13 cellular contexts compared by ENCODE assay signal in the genomic region with DNA sequence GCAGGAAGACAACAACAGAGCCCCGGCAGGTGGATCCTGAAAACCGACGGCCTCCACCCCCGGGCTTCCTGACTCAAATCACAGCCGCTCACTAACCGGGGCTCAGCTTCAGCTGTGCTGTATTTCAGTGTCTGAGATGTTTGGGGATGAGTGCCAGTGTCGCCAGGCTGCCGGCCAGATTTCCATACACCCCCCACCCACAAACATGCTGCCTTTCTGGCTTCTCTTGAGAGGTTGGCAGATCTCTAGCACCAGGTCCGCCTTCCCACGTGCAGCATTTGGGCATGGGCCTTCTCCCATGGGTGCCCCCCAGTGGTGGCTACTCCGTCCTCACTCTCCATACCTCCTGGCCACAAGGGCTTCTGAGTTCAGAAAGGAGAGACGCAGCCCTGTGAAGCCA. TPM values are rescaled to one million over a fixed set of nuclear protein-coding genes. Genes with fewer than 3 reads are reported as not detected.
DNase-seq lines count a peak whose midpoint lies in the region; ATAC-seq and TF ChIP-seq lines count a peak whose summit lies in the region.
"Had no signal": no experiment of that assay in that cellular context is flagged by ENCODE, and none has a peak within 500 bp of the region (broad histone marks: within the 10 kb centered on the region; RNA-seq: fewer than 3 reads in every experiment).

No MANE protein-coding gene starts in this region.

- no peak for DNase-seq in AG09309 (ENCODE audit: low read depth)
- DNase-seq in GM06990 (ENCODE audit: extremely low read depth, insufficient read length) = no peak
- no peak for DNase-seq in Panc1 (ENCODE audit: low read depth, low spot score)
- peak; percentile 34 for DNase-seq in epithelial cell of esophagus (ENCODE audit: low read depth)
- no peak for DNase-seq in posterior vena cava (ENCODE audit: low spot score)
- DNase-seq in activated CD8-positive, alpha-beta memory T cell treated with anti-CD3 and anti-CD28 coated beads, Interleukin-2, amount 50 U/mL, for 4 hours = no peak
- no peak for DNase-seq in activated CD8-positive, alpha-beta memory T cell treated with anti-CD3 and anti-CD28 coated beads, Interleukin-2, amount 10 ng/mL, durations not matched to agents 7 days and 5 days
- no peak for DNase-seq in T-helper 9 cell
- DNase-seq: activated CD4-positive, alpha-beta T cell treated with anti-CD3 and anti-CD28 coated beads for 36 hours; cerebellar nuclear complex; left colon; stimulated activated CD4-positive, alpha-beta T cell treated with anti-CD3 and anti-CD28 coated beads, Interleukin-2, amount 100 ng/mL, for 24 hours; stimulated activated naive CD4-positive, alpha-beta T cell treated with Interleukin-2 at 50 U/mL for 16 hours had no signal

- POLR2A ChIA-PET in Panc1 (lab: Charles Lee) = no interaction called here

- ATAC-seq in Panc1 = peak; percentile 67; the same call in 1 of the 2 replicates
- ATAC-seq in activated CD8-positive, alpha-beta memory T cell treated with anti-CD3 and anti-CD28 coated beads, Interleukin-2, amount 10 ng/mL, durations not matched to agents 7 days and 5 days = no peak
- ATAC-seq: activated CD4-positive, alpha-beta T cell treated with anti-CD3 and anti-CD28 coated beads for 36 hours; left colon had no signal

- peaks cover 43% of the 10 kb centered on the region for H3K36me3 Mint-ChIP-seq in activated CD8-positive, alpha-beta memory T cell treated with anti-CD3 and anti-CD28 coated beads, Interleukin-2, amount 10 ng/mL, durations not matched to agents 7 days and 5 days

- H3K27ac Mint-ChIP-seq in activated CD8-positive, alpha-beta memory T cell treated with anti-CD3 and anti-CD28 coated beads, Interleukin-2, amount 10 ng/mL, durations not matched to agents 7 days and 5 days = no peak overlapping the region
- H3K27ac Mint-ChIP-seq: activated CD4-positive, alpha-beta T cell treated with anti-CD3 and anti-CD28 coated beads for 36 hours had no signal

- in situ Hi-C loops in Panc1 (cut with HindIII; ENCODE audit: low pct_unique_long_range_greater_than_20kb, low sequenced_read_pairs) = no loop called here

- peak; percentile 37 for TF ChIP-seq CTCF in AG09309 (IDR thresholded peaks at IDR 0.05; ENCODE audit: control insufficient read depth, insufficient read depth, low read depth, low read length, missing control alignments)
- peak; percentile 3 for TF ChIP-seq CTCF in GM06990 (IDR thresholded peaks at IDR 0.05; ENCODE audit: insufficient read depth, low read length, poor library complexity, severe bottlenecking)
- TF ChIP-seq CTCF in Panc1 (IDR thresholded peaks at IDR 0.05) = no peak; the same call in 1 of the 2 replicates
- TF ChIP-seq CTCF in epithelial cell of esophagus (IDR thresholded peaks at IDR 0.05; ENCODE audit: insufficient read depth, low read depth, low read length, missing control alignments) = peak; percentile 30

- CTCF ChIA-PET in Panc1 (lab: Charles Lee) = interaction anchor here (0.7 kb wide), 1 partner anchor 46 kb away, joined by 4 read pairs; no protein-coding TSS in a partner anchor
- CTCF ChIA-PET in activated CD8-positive, alpha-beta memory T cell treated with anti-CD3 and anti-CD28 coated beads, Interleukin-2, amount 10 ng/mL, durations not matched to agents 7 days and 5 days (lab: Charles Lee) = no interaction called here

- no peak overlapping the region for H3K27ac ChIP-seq in Panc1 (ENCODE audit: low read length)

- H3K27me3 ChIP-seq in GM06990 (replicated peaks; ENCODE audit: control insufficient read depth, insufficient read depth, low read length) = no peaks in the 10 kb centered on the region
- no peaks in the 10 kb centered on the region for H3K27me3 ChIP-seq in Panc1 (ENCODE audit: control insufficient read depth, insufficient read depth, low read length)

- H3K4me3 Mint-ChIP-seq in activated CD8-positive, alpha-beta memory T cell treated with anti-CD3 and anti-CD28 coated beads, Interleukin-2, amount 10 ng/mL, durations not matched to agents 7 days and 5 days = no peak overlapping the region
- H3K4me3 Mint-ChIP-seq: activated CD4-positive, alpha-beta T cell treated with anti-CD3 and anti-CD28 coated beads for 36 hours had no signal

- intact Hi-C loops in Panc1 (cut with micrococcal nuclease; ENCODE audit: unreplicated experiment) = no loop called here
- intact Hi-C loops in posterior vena cava (cut with DNase I) = no loop called here

- H3K9me3 ChIP-seq in Panc1 (ENCODE audit: control insufficient read depth, insufficient read depth, low read depth, low read length) = no peaks in the 10 kb centered on the region

- no peaks in the 10 kb centered on the region for H3K27me3 Mint-ChIP-seq in activated CD8-positive, alpha-beta memory T cell treated with anti-CD3 and anti-CD28 coated beads, Interleukin-2, amount 10 ng/mL, durations not matched to agents 7 days and 5 days
- H3K27me3 Mint-ChIP-seq: activated CD4-positive, alpha-beta T cell treated with anti-CD3 and anti-CD28 coated beads for 36 hours had no signal

- H3K4me3 ChIP-seq in AG09309 (ENCODE audit: control insufficient read depth, low read depth, low read length) = no peak overlapping the region
- no peak overlapping the region for H3K4me3 ChIP-seq in GM06990 (replicated peaks; ENCODE audit: low read depth, low read length)
- H3K4me3 ChIP-seq in Panc1 (ENCODE audit: low read depth in 2 of 2, low read length in 2 of 2) = no peak overlapping the region
- no peak overlapping the region for H3K4me3 ChIP-seq in epithelial cell of esophagus (ENCODE audit: low read length)

- H3K36me3 ChIP-seq in GM06990 (ENCODE audit: control insufficient read depth, insufficient read depth, low read length) (peaks cover 21% of the 10 kb centered on the region), Panc1 (ENCODE audit: control insufficient read depth, insufficient read depth, low read length) (no peaks in the 10 kb centered on the region)

- no peaks in the 10 kb centered on the region for H3K4me1 ChIP-seq in Panc1 (ENCODE audit: control insufficient read depth, insufficient read depth, low read length)

- BruUV-seq in Panc1 (replicated peaks; lab: Mats Ljungman, UMichigan) = no TSS peak

- no peaks in the 10 kb centered on the region for H3K4me1 Mint-ChIP-seq in activated CD8-positive, alpha-beta memory T cell treated with anti-CD3 and anti-CD28 coated beads, Interleukin-2, amount 10 ng/mL, durations not matched to agents 7 days and 5 days
- H3K4me1 Mint-ChIP-seq: activated CD4-positive, alpha-beta T cell treated with anti-CD3 and anti-CD28 coated beads for 36 hours had no signal

- H3K9me3 Mint-ChIP-seq in activated CD8-positive, alpha-beta memory T cell treated with anti-CD3 and anti-CD28 coated beads, Interleukin-2, amount 10 ng/mL, durations not matched to agents 7 days and 5 days (ENCODE audit: low read depth) = no peaks in the 10 kb centered on the region

RNA-seq across cellular contexts. Expression of gene KCNAB2, which starts 34.8 kb away (rescaled TPM):
- total RNA-seq in Panc1 (2021; ENCODE audit: unreplicated experiment) (27.6 TPM), posterior vena cava (10 to 100 TPM; 13.5 to 21.8 TPM)
- 27.2 TPM for polyA plus RNA-seq in Panc1 (2012; ENCODE audit: insufficient read length)
- 100 to 1,000 TPM; 248 to 368 TPM for total RNA-seq in activated CD8-positive, alpha-beta memory T cell treated with anti-CD3 and anti-CD28 coated beads, Interleukin-2, amount 10 ng/mL, durations not matched to agents 7 days and 5 days
